Comparison of ENCODE assay signal across 8 cellular contexts in the genomic region with DNA sequence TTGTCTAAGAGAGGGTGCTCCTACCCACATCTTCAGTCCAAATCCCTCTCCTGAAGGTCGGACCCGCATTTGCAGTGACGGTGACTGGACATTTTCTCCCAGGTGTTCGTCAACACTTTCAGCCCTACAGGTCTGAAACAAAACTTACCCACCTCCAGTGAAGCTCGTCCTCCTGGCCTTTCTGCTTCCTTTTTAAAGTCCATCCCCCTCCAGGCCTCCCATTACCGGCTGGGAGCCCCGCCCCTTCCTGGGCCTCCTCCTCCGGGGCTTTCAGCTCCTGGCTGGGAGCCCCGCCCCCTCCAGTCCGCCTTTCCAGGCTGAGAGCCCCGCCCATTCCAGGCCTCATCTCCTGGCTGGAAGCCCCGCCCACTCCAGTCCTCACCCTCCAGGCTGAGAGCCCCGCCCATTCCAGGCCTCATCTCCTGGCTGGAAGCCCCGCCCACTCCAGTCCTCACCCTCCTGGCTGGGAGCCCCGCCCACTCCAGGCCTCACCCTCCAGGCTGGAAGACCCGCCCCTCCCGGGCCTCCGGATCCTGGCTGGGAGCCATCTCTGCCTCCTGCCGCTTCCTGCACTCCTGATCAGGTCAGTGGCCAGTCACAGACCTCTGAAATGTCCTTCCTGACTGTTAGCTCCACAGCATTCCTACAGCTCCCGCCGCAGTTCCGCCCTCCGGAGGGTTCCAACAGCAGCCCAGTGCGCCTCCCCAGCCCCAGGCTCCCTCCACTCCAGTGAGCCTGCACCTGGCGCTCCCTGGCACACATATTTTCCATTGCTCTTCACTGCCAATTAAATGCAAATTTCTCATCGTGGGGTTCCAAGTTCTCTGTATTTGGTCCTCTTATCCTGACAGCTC.
DNase-seq lines count a peak whose midpoint lies in the region; ATAC-seq and TF ChIP-seq lines count a peak whose summit lies in the region.

No MANE protein-coding gene starts in this region.

- no peaks in the 10 kb centered on the region for H3K79me1 ChIP-seq in H9 (ENCODE audit: insufficient read depth, low read depth, low read length, poor library complexity, severe bottlenecking)

- WGBS in H9 (ENCODE audit: extremely low coverage, insufficient read length, low lambda C conversion rate) = no CpG with 5 or more reads among the region's 26 CpGs
- WGBS in prostate gland = 59% methylated on average over 26 of the region's 26 CpGs

- no peak overlapping the region for H3T11ph ChIP-seq in H9 (ENCODE audit: low read length)

- peaks cover 0 to 26% (median 4%) of the 10 kb centered on the region in 3 experiments; a peak in 4 of 7 replicates for H3K36me3 Mint-ChIP-seq in H9 (ENCODE audit: insufficient read depth in 1 of 3, low read depth in 3 of 3)
- peaks cover 1% of the 10 kb centered on the region for H3K36me3 Mint-ChIP-seq in activated CD8-positive, alpha-beta memory T cell treated with anti-CD3 and anti-CD28 coated beads, Interleukin-2, amount 10 ng/mL, durations not matched to agents 7 days and 5 days

- H3K79me2 ChIP-seq in H9 (ENCODE audit: insufficient read depth, low read length) = no peaks in the 10 kb centered on the region

- peaks cover 7 to 8% of the 10 kb centered on the region in 2 experiments; a peak in 3 of 5 replicates for H3K9me3 Mint-ChIP-seq in H9
- H3K9me3 Mint-ChIP-seq in activated CD8-positive, alpha-beta memory T cell treated with anti-CD3 and anti-CD28 coated beads, Interleukin-2, amount 10 ng/mL, durations not matched to agents 7 days and 5 days (ENCODE audit: low read depth) = no peaks in the 10 kb centered on the region

- H3K4me1 ChIP-seq in H9 (ENCODE audit: insufficient read depth, low read length) (no peaks in the 10 kb centered on the region; the same call in 1 of the 2 replicates), cardiac muscle cell (ENCODE audit: low read depth) (peaks cover 14% of the 10 kb centered on the region), prostate gland (replicated peaks) (peaks cover 6% of the 10 kb centered on the region)

- no peak overlapping the region for H2AK5ac ChIP-seq in H9 (ENCODE audit: insufficient read length, low read length)

- H3K4ac ChIP-seq in H9 (ENCODE audit: low read depth, low read length) = no peak overlapping the region

- H2BK12ac ChIP-seq in H9 (ENCODE audit: insufficient read length, low read depth, low read length) = no peak overlapping the region

- H4K5ac ChIP-seq in H9 (ENCODE audit: insufficient read length, low read depth, low read length) = no peak overlapping the region

- CTCF ChIA-PET in activated CD8-positive, alpha-beta memory T cell treated with anti-CD3 and anti-CD28 coated beads, Interleukin-2, amount 10 ng/mL, durations not matched to agents 7 days and 5 days (lab: Charles Lee) = interaction anchor here (0.6 kb wide), 1 partner anchor 9 kb away, joined by 3 read pairs; no protein-coding TSS in a partner anchor

- H4K91ac ChIP-seq in H9 (ENCODE audit: insufficient read length, low read depth, low read length) = no peak overlapping the region

- DNase-seq in ACHN (peak; percentile 97), H9 (peak; percentile 99), NCI-H2227 treated with DMSO at 0.1 percent for 48 hours (lab: John Stamatoyannopoulos, UW) (peak; percentile 73), cardiac muscle cell (ENCODE audit: low read depth in 1 of 2, low spot score in 1 of 2) (peak; percentile 88 to 98), prostate gland (ENCODE audit: low spot score) (peak; percentile 69)
- DNase-seq in activated CD8-positive, alpha-beta memory T cell treated with anti-CD3 and anti-CD28 coated beads, Interleukin-2, amount 10 ng/mL, durations not matched to agents 7 days and 5 days = peak; percentile 42
- DNase-seq in activated CD4-positive, CD25-positive, alpha-beta regulatory T cell (lab: John Stamatoyannopoulos, UW) = no peak

- H3K9ac ChIP-seq in H9 (ENCODE audit: extremely low read depth, insufficient read length, low read length) = peak overlapping the region; percentile 23

- H3K27ac Mint-ChIP-seq in H9 = peak overlapping the region; percentile 92 to 98 (median 98)
- no peak overlapping the region for H3K27ac Mint-ChIP-seq in activated CD8-positive, alpha-beta memory T cell treated with anti-CD3 and anti-CD28 coated beads, Interleukin-2, amount 10 ng/mL, durations not matched to agents 7 days and 5 days

- peaks cover 22% of the 10 kb centered on the region for H3K27me3 Mint-ChIP-seq in H9 (ENCODE audit: low read depth)
- H3K27me3 Mint-ChIP-seq in activated CD8-positive, alpha-beta memory T cell treated with anti-CD3 and anti-CD28 coated beads, Interleukin-2, amount 10 ng/mL, durations not matched to agents 7 days and 5 days = peaks cover 6% of the 10 kb centered on the region

- H3K14ac ChIP-seq in H9 (ENCODE audit: insufficient read depth, low read length) = peak overlapping the region; percentile 70; the same call in 1 of the 2 replicates

- TF ChIP-seq CTCF in H9 (conservative IDR thresholded peaks at IDR 0.05) (no peak), cardiac muscle cell (IDR thresholded peaks at IDR 0.05; ENCODE audit: low read depth, low read length) (no peak), prostate gland (IDR thresholded peaks at IDR 0.05) (no peak)

- no peak for ATAC-seq in activated CD8-positive, alpha-beta memory T cell treated with anti-CD3 and anti-CD28 coated beads, Interleukin-2, amount 10 ng/mL, durations not matched to agents 7 days and 5 days
- no peak for ATAC-seq in HG03095 (IDR thresholded peaks at IDR 0.05; ENCODE audit: unreplicated experiment)

- intact Hi-C loops in prostate gland (cut with DNase I) = no loop called here

- no peak overlapping the region for H4K8ac ChIP-seq in H9 (replicated peaks; ENCODE audit: insufficient read length, low read depth, low read length)

- in situ Hi-C loops in ACHN (cut with HindIII; ENCODE audit: low pct_ligation_motif_present, low pct_unique_long_range_greater_than_20kb, low sequenced_read_pairs) = no loop called here

- H3K4me1 Mint-ChIP-seq in H9 = peaks cover 32 to 34% of the 10 kb centered on the region in 2 experiments
- H3K4me1 Mint-ChIP-seq in activated CD8-positive, alpha-beta memory T cell treated with anti-CD3 and anti-CD28 coated beads, Interleukin-2, amount 10 ng/mL, durations not matched to agents 7 days and 5 days = peaks cover 51% of the 10 kb centered on the region

- H2BK120ac ChIP-seq in H9 (ENCODE audit: low read depth, low read length, poor library complexity, severe bottlenecking) = no peak overlapping the region

- H3K56ac ChIP-seq in H9 (ENCODE audit: insufficient read length, low read depth, low read length) = no peak overlapping the region

- H4K20me1 ChIP-seq in H9 (ENCODE audit: control insufficient read depth, insufficient read depth, insufficient read length) = no peaks in the 10 kb centered on the region

- peak overlapping the region; percentile 20 for H3K4me3 ChIP-seq in cardiac muscle cell
- H3K4me3 ChIP-seq in prostate gland = no peak overlapping the region

- no peak overlapping the region for H3K23ac ChIP-seq in H9 (ENCODE audit: insufficient read length, low read depth, low read length)

- no peak overlapping the region for H2BK20ac ChIP-seq in H9 (ENCODE audit: low read depth, low read length, poor library complexity, severe bottlenecking)

- peak overlapping the region; percentile 87 for H3K18ac ChIP-seq in H9 (ENCODE audit: insufficient read length, low read depth, low read length)

- TF ChIP-seq POLR2A in prostate gland (IDR thresholded peaks at IDR 0.05) = no peak

- no peak overlapping the region for H2BK15ac ChIP-seq in H9 (ENCODE audit: low read depth, low read length)

- no peaks in the 10 kb centered on the region for H3K9me3 ChIP-seq in H9 (ENCODE audit: control insufficient read depth, low read depth, low read length)
- no peaks in the 10 kb centered on the region for H3K9me3 ChIP-seq in cardiac muscle cell (ENCODE audit: low read depth)
- H3K9me3 ChIP-seq in prostate gland = no peaks in the 10 kb centered on the region

- H3K23me2 ChIP-seq in H9 (ENCODE audit: insufficient read length, low read depth, low read length, poor library complexity, severe bottlenecking) = peaks cover 8% of the 10 kb centered on the region

- H3K36me3 ChIP-seq in cardiac muscle cell = no peaks in the 10 kb centered on the region
- H3K36me3 ChIP-seq in prostate gland = no peaks in the 10 kb centered on the region

- H3K4me2 ChIP-seq in H9 (ENCODE audit: insufficient read depth, insufficient read length, low read length) = peak overlapping the region; percentile 76

- H2BK5ac ChIP-seq in H9 (ENCODE audit: insufficient read length, low read length) = no peak overlapping the region

- H3K27me3 ChIP-seq in H9 (ENCODE audit: insufficient read depth, low read length) = no peaks in the 10 kb centered on the region
- H3K27me3 ChIP-seq in cardiac muscle cell = no peaks in the 10 kb centered on the region
- no peaks in the 10 kb centered on the region for H3K27me3 ChIP-seq in prostate gland (replicated peaks; ENCODE audit: insufficient read depth)

- H3K4me3 Mint-ChIP-seq in H9 = peak overlapping the region; percentile 71 to 84
- H3K4me3 Mint-ChIP-seq in activated CD8-positive, alpha-beta memory T cell treated with anti-CD3 and anti-CD28 coated beads, Interleukin-2, amount 10 ng/mL, durations not matched to agents 7 days and 5 days = no peak overlapping the region

- H3K27ac ChIP-seq in H9 (ENCODE audit: insufficient read length, low read depth, low read length) (peak overlapping the region; percentile 68), cardiac muscle cell (peak overlapping the region; percentile 72), prostate gland (peak overlapping the region; percentile 49 to 54)

- no peak overlapping the region for H2AFZ ChIP-seq in H9 (ENCODE audit: low read length)

Comparison
In these comparisons a context has a peak if more than half of its experiments do, and no peak if none do; other contexts are left out.
1. DNase-seq: peak in ACHN (single experiment), H9 (single experiment), NCI-H2227 treated with DMSO at 0.1 percent for 48 hours (single experiment), activated CD8-positive, alpha-beta memory T cell treated with anti-CD3 and anti-CD28 coated beads, Interleukin-2, amount 10 ng/mL, durations not matched to agents 7 days and 5 days (single experiment), cardiac muscle cell (2 of 2) and prostate gland (single experiment); none in activated CD4-positive, CD25-positive, alpha-beta regulatory T cell (0 of 4).
2. Peak in every context shown above with its lines, with median percentiles within 50 percentile points of each other: H3K27ac ChIP-seq.